16 cellular contexts compared by ENCODE assay signal in the genomic region with DNA sequence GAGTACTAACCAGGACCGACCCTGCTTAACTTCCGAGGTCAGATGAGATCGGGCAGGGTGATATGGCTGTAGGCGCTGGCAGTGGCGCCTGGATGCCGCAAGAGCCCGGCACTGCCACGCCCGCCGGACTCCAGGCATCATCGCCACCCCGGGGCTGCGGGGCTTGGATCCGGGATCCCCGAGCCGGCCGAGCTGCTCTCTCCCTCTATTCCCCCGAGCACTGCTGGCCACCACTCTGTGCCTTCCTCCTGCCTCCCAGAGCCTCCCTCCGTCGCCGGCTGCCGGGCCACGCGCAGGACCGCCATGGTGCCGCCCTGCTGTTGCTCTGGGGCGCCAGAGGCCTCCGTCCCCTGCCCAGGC.
DNase-seq lines count a peak whose midpoint lies in the region; ATAC-seq and TF ChIP-seq lines count a peak whose summit lies in the region.
"Had no signal": no experiment of that assay in that cellular context is flagged by ENCODE, and none has a peak within 500 bp of the region (broad histone marks: within the 10 kb centered on the region; RNA-seq: fewer than 3 reads in every experiment).

No MANE protein-coding gene starts in this region.

- H3K9ac ChIP-seq in SK-N-SH = no peak overlapping the region

- peak; percentile 25 for DNase-seq in activated CD4-positive, alpha-beta T cell treated with anti-CD3 and anti-CD28 coated beads, Interleukin-2, amount 10 ng/mL, durations not matched to agents 24 days and 14 days
- DNase-seq in activated CD4-positive, alpha-beta T cell treated with anti-CD3 and anti-CD28 coated beads, Interleukin-2, amount 10 ng/mL, durations not matched to agents 7 days and 5 days = no peak
- peak; percentile 58 for DNase-seq in SK-N-SH
- no peak for DNase-seq in foreskin keratinocyte
- peak; percentile 70 for DNase-seq in spleen
- DNase-seq in pons (ENCODE audit: low spot score) = no peak
- DNase-seq in T-helper 9 cell = no peak
- DNase-seq: C1 segment of cervical spinal cord; Calu3; CD4-positive, alpha-beta T cell; DMS 273 treated with DMSO at 0.1 percent for 48 hours; H9 had no signal

- no peaks in the 10 kb centered on the region for H3K9me3 ChIP-seq in SK-N-SH
- H3K9me3 ChIP-seq in spleen = peaks cover 0 to 50% (median 15%) of the 10 kb centered on the region in 8 donors

- H2AFZ ChIP-seq in SK-N-SH (ENCODE audit: low read depth) = peak overlapping the region; percentile 85; the same call in 1 of the 2 replicates
- H2AFZ ChIP-seq: GM23338 had no signal

- H3K4me1 Mint-ChIP-seq in activated CD4-positive, alpha-beta T cell treated with anti-CD3 and anti-CD28 coated beads, Interleukin-2, amount 10 ng/mL, durations not matched to agents 24 days and 14 days = no peaks in the 10 kb centered on the region
- H3K4me1 Mint-ChIP-seq in activated CD4-positive, alpha-beta T cell treated with anti-CD3 and anti-CD28 coated beads, Interleukin-2, amount 10 ng/mL, durations not matched to agents 7 days and 5 days = no peaks in the 10 kb centered on the region
- H3K4me1 Mint-ChIP-seq: B cell, GM23338, H9 had no signal

- H3K27ac Mint-ChIP-seq in activated CD4-positive, alpha-beta T cell treated with anti-CD3 and anti-CD28 coated beads, Interleukin-2, amount 10 ng/mL, durations not matched to agents 24 days and 14 days = no peak overlapping the region
- no peak overlapping the region for H3K27ac Mint-ChIP-seq in activated CD4-positive, alpha-beta T cell treated with anti-CD3 and anti-CD28 coated beads, Interleukin-2, amount 10 ng/mL, durations not matched to agents 7 days and 5 days
- H3K27ac Mint-ChIP-seq: B cell; CD4-positive, alpha-beta T cell; GM23338; H9 had no signal

- CTCF ChIA-PET in activated CD4-positive, alpha-beta T cell treated with anti-CD3 and anti-CD28 coated beads, Interleukin-2, amount 10 ng/mL, durations not matched to agents 7 days and 5 days (lab: Charles Lee) = no interaction called here
- CTCF ChIA-PET in SK-N-SH (lab: Yijun Ruan, JAX) = no interaction called here

- H3K4me3 Mint-ChIP-seq in activated CD4-positive, alpha-beta T cell treated with anti-CD3 and anti-CD28 coated beads, Interleukin-2, amount 10 ng/mL, durations not matched to agents 24 days and 14 days = no peak overlapping the region
- H3K4me3 Mint-ChIP-seq in activated CD4-positive, alpha-beta T cell treated with anti-CD3 and anti-CD28 coated beads, Interleukin-2, amount 10 ng/mL, durations not matched to agents 7 days and 5 days = no peak overlapping the region
- H3K4me3 Mint-ChIP-seq: B cell; CD4-positive, alpha-beta T cell; GM23338; H9 had no signal

- 6% methylated on average over 21 of the region's 28 CpGs for WGBS in SK-N-SH (ENCODE audit: low lambda C conversion rate)
- 78 to 91% (median 88%) methylated on average over 12 to 28 of the region's 28 CpGs for WGBS in spleen, 5 donors

- no peak for TF ChIP-seq CTCF in SK-N-SH (IDR thresholded peaks at IDR 0.05)
- no peak for TF ChIP-seq CTCF in foreskin keratinocyte (conservative IDR thresholded peaks at IDR 0.05)
- no peak for TF ChIP-seq CTCF in spleen (IDR thresholded peaks at IDR 0.05 in 8 of 11, conservative IDR thresholded peaks at IDR 0.05 in 3 of 11)

- no peaks in the 10 kb centered on the region for H3K9me2 ChIP-seq in SK-N-SH

- no peak for TF ChIP-seq RAD21 in SK-N-SH (IDR thresholded peaks at IDR 0.05; ENCODE audit: low read length)

- peak overlapping the region; percentile 25 to 47; a peak in 3 of 4 replicates for H3K4me3 ChIP-seq in SK-N-SH (ENCODE audit: low read depth in 2 of 2, low read length in 1 of 2)
- no peak overlapping the region for H3K4me3 ChIP-seq in spleen
- H3K4me3 ChIP-seq: GM23338 had no signal

- POLR2A ChIA-PET in activated CD4-positive, alpha-beta T cell treated with anti-CD3 and anti-CD28 coated beads, Interleukin-2, amount 10 ng/mL, durations not matched to agents 7 days and 5 days (lab: Charles Lee) = no interaction called here
- POLR2A ChIA-PET in SK-N-SH (lab: Yijun Ruan, JAX) = no interaction called here

- TF ChIP-seq POLR2A in spleen (IDR thresholded peaks at IDR 0.05) = no peak

- no peak for TF ChIP-seq EP300 in SK-N-SH (IDR thresholded peaks at IDR 0.05; ENCODE audit: borderline replicate concordance in 1 of 2, low read depth in 1 of 2, low read length in 1 of 2)

- H3K4me2 ChIP-seq in SK-N-SH = peak overlapping the region; percentile 74
- H3K4me2 ChIP-seq: GM23338 had no signal

- no peak overlapping the region for H3K27ac ChIP-seq in SK-N-SH (ENCODE audit: low read depth in 2 of 2, low read length in 1 of 2)
- no peak overlapping the region for H3K27ac ChIP-seq in foreskin keratinocyte
- no peak overlapping the region for H3K27ac ChIP-seq in spleen

- H3K27me3 Mint-ChIP-seq in activated CD4-positive, alpha-beta T cell treated with anti-CD3 and anti-CD28 coated beads, Interleukin-2, amount 10 ng/mL, durations not matched to agents 24 days and 14 days = no peaks in the 10 kb centered on the region
- H3K27me3 Mint-ChIP-seq in activated CD4-positive, alpha-beta T cell treated with anti-CD3 and anti-CD28 coated beads, Interleukin-2, amount 10 ng/mL, durations not matched to agents 7 days and 5 days = no peaks in the 10 kb centered on the region
- H3K27me3 Mint-ChIP-seq: B cell; CD4-positive, alpha-beta T cell had no signal

- no peaks in the 10 kb centered on the region for H3K36me3 ChIP-seq in SK-N-SH (replicated peaks in 1 of 2; ENCODE audit: control insufficient read depth in 1 of 2, insufficient read depth in 2 of 2, low read length in 1 of 2)
- no peaks in the 10 kb centered on the region for H3K36me3 ChIP-seq in spleen

- intact Hi-C loops in activated CD4-positive, alpha-beta T cell treated with anti-CD3 and anti-CD28 coated beads, Interleukin-2, amount 10 ng/mL, durations not matched to agents 24 days and 14 days (cut with micrococcal nuclease) = no loop called here
- intact Hi-C loops in spleen (cut with DNase I; ENCODE audit: low total_unique reads) = no loop called here

- no peaks in the 10 kb centered on the region for H3K36me3 Mint-ChIP-seq in activated CD4-positive, alpha-beta T cell treated with anti-CD3 and anti-CD28 coated beads, Interleukin-2, amount 10 ng/mL, durations not matched to agents 24 days and 14 days (ENCODE audit: low read depth)
- no peaks in the 10 kb centered on the region for H3K36me3 Mint-ChIP-seq in activated CD4-positive, alpha-beta T cell treated with anti-CD3 and anti-CD28 coated beads, Interleukin-2, amount 10 ng/mL, durations not matched to agents 7 days and 5 days (ENCODE audit: low read depth)

- no peaks in the 10 kb centered on the region for H3K9me3 Mint-ChIP-seq in activated CD4-positive, alpha-beta T cell treated with anti-CD3 and anti-CD28 coated beads, Interleukin-2, amount 10 ng/mL, durations not matched to agents 24 days and 14 days
- peaks cover 8% of the 10 kb centered on the region for H3K9me3 Mint-ChIP-seq in activated CD4-positive, alpha-beta T cell treated with anti-CD3 and anti-CD28 coated beads, Interleukin-2, amount 10 ng/mL, durations not matched to agents 7 days and 5 days

- H3K27me3 ChIP-seq in SK-N-SH (ENCODE audit: insufficient read depth) (peaks cover 56% of the 10 kb centered on the region), foreskin keratinocyte (no peaks in the 10 kb centered on the region), spleen (replicated peaks in 1 of 7) (no peaks in the 10 kb centered on the region)

- no peaks in the 10 kb centered on the region for H3K79me2 ChIP-seq in SK-N-SH (ENCODE audit: insufficient read depth)

- no peaks in the 10 kb centered on the region for H3F3A ChIP-seq in SK-N-SH (replicated peaks; ENCODE audit: insufficient read depth)

- H3K4me1 ChIP-seq in SK-N-SH (ENCODE audit: control insufficient read depth in 1 of 2, insufficient read depth in 2 of 2, low read depth in 1 of 2, low read length in 1 of 2) (no peaks in the 10 kb centered on the region; a peak in 1 of 4 replicates), foreskin keratinocyte (no peaks in the 10 kb centered on the region), spleen (no peaks in the 10 kb centered on the region)

- H4K20me1 ChIP-seq in SK-N-SH (ENCODE audit: insufficient read depth) = no peaks in the 10 kb centered on the region

- ATAC-seq in foreskin keratinocyte (peak; percentile 57), HG03354 (IDR thresholded peaks at IDR 0.05; ENCODE audit: poor library complexity, severe bottlenecking, unreplicated experiment) (no peak)
- ATAC-seq: GM23338, HepG2 had no signal

TF ChIP-seq in SK-N-SH, 30 proteins besides CTCF, POLR2A, EP300 and RAD21:
- 0 out of 2 replicates have a peak, but pooled peaks have one; percentile 29 for TF ChIP-seq EZH2phosphoT487 (IDR thresholded peaks at IDR 0.05; ENCODE audit: borderline replicate concordance, low read depth)
- peak; percentile 33; the same call in 1 of the 2 replicates for TF ChIP-seq GATA2 (CRISPR knock-in tag; IDR thresholded peaks at IDR 0.05)
- no peak for TF ChIP-seq GABPA (IDR thresholded peaks at IDR 0.05; ENCODE audit: low read depth)

Comparison
In these comparisons a context has a peak if more than half of its experiments do, and no peak if none do; other contexts are left out.
1. DNase-seq: peak in activated CD4-positive, alpha-beta T cell treated with anti-CD3 and anti-CD28 coated beads, Interleukin-2, amount 10 ng/mL, durations not matched to agents 24 days and 14 days (single experiment), SK-N-SH (single experiment) and spleen (single experiment); none in activated CD4-positive, alpha-beta T cell treated with anti-CD3 and anti-CD28 coated beads, Interleukin-2, amount 10 ng/mL, durations not matched to agents 7 days and 5 days (single experiment), foreskin keratinocyte (0 of 2), pons (single experiment) and T-helper 9 cell (single experiment).
2. H3K4me3 ChIP-seq: peak in SK-N-SH (2 of 2); none in spleen (0 of 8).